ENCODE assay signal across 8 cellular contexts in genomic region chr1:13725714-13726175, GRCh38. TPM values are rescaled to one million over a fixed set of nuclear protein-coding genes. Genes with fewer than 3 reads are reported as not detected.
DNase-seq lines count a peak whose midpoint lies in the region; ATAC-seq and TF ChIP-seq lines count a peak whose summit lies in the region.

No MANE protein-coding gene starts in this region.

- H3K4me1 ChIP-seq in breast epithelium (no peaks in the 10 kb centered on the region), mesendoderm (ENCODE audit: control insufficient read depth, low read depth, low read length) (no peaks in the 10 kb centered on the region)

- H2AK5ac ChIP-seq in mesendoderm (ENCODE audit: low read length): no peak overlapping the region

- H3K4me3 ChIP-seq in breast epithelium: no peak overlapping the region
- H3K4me3 ChIP-seq in mesendoderm (ENCODE audit: low read length): no peak overlapping the region

- H2BK15ac ChIP-seq in mesendoderm (replicated peaks; ENCODE audit: low read depth): no peak overlapping the region

- peak; percentile 60 for DNase-seq in AG20443 (ENCODE audit: low spot score)
- DNase-seq in T-helper 2 cell: peak in 4 of 5 experiments; percentile 30 to 85 (median 42)
- peak in 1 of 2 donors; percentile 53 for DNase-seq in breast epithelium (ENCODE audit: low spot score in 2 of 2)
- DNase-seq in mesendoderm: peak; percentile 67
- DNase-seq in NCI-H2029 (lab: John Stamatoyannopoulos, UW): no peak

- no peak overlapping the region for H2BK120ac ChIP-seq in mesendoderm (ENCODE audit: low read depth, low read length)

- H3K36me3 ChIP-seq in breast epithelium: no peaks in the 10 kb centered on the region
- no peaks in the 10 kb centered on the region for H3K36me3 ChIP-seq in mesendoderm (ENCODE audit: control insufficient read depth, insufficient read depth, low read length)

- no peak overlapping the region for H4K5ac ChIP-seq in mesendoderm (ENCODE audit: low read length)

- no peaks in the 10 kb centered on the region for H3K9me3 ChIP-seq in breast epithelium

- H3K27ac ChIP-seq in breast epithelium (peak overlapping the region; percentile 17 to 34), mesendoderm (ENCODE audit: low read depth, low read length) (no peak overlapping the region)

- no peak overlapping the region for H3K18ac ChIP-seq in mesendoderm (ENCODE audit: low read length)

- H3K27me3 ChIP-seq in breast epithelium (no peaks in the 10 kb centered on the region), mesendoderm (ENCODE audit: insufficient read depth, low read length, poor library complexity) (no peaks in the 10 kb centered on the region)

- H3K79me1 ChIP-seq in mesendoderm (ENCODE audit: low read length): peaks cover 3% of the 10 kb centered on the region

- H3K79me2 ChIP-seq in mesendoderm (ENCODE audit: control insufficient read depth, insufficient read depth, low read length): no peaks in the 10 kb centered on the region

- peak; percentile 38 for ATAC-seq in GM19351 (IDR thresholded peaks at IDR 0.05; ENCODE audit: unreplicated experiment)
- ATAC-seq in HG02885 (IDR thresholded peaks at IDR 0.05; ENCODE audit: poor library complexity, unreplicated experiment): no peak
- ATAC-seq in HG03520 (IDR thresholded peaks at IDR 0.05; ENCODE audit: unreplicated experiment): no peak

- no peak overlapping the region for H3K4me2 ChIP-seq in mesendoderm (ENCODE audit: low read length)

- H3K56ac ChIP-seq in mesendoderm (ENCODE audit: low read length): no peak overlapping the region

- peak; percentile 44 to 55 (median 48) for TF ChIP-seq CTCF in breast epithelium (IDR thresholded peaks at IDR 0.05)

- WGBS in mesendoderm (ENCODE audit: extremely low coverage, insufficient coverage, low lambda C conversion rate): no CpG with 5 or more reads among the region's 4 CpGs

- intact Hi-C loops in breast epithelium (cut with DNase I; ENCODE audit: low total_unique reads): no loop called here

- H3K4ac ChIP-seq in mesendoderm (ENCODE audit: low read depth, low read length): no peak overlapping the region

- TF ChIP-seq POLR2A in breast epithelium (IDR thresholded peaks at IDR 0.05): no peak

- H3K23ac ChIP-seq in mesendoderm (ENCODE audit: low read length): no peak overlapping the region

- H4K8ac ChIP-seq in mesendoderm (ENCODE audit: low read depth, low read length): no peak overlapping the region

- no peak overlapping the region for H3K9ac ChIP-seq in mesendoderm (ENCODE audit: low read length)

- H2BK5ac ChIP-seq in mesendoderm (ENCODE audit: low read length): no peak overlapping the region

RNA-seq across cellular contexts. Expression of gene PRDM2, which starts 25.8 kb away (rescaled TPM):
- total RNA-seq in breast epithelium: 10 to 100 TPM; 45.6 to 57.1 (median 47.2) TPM
- polyA plus RNA-seq in mesendoderm (2013, experiment 1 of 2): 18.0 TPM
- polyA plus RNA-seq in mesendoderm (2013, experiment 2 of 2): 18.3 TPM
